In genomic region chr4:44845993-44846392, GRCh38 we compare ENCODE assay signal across 16 cellular contexts.
DNase-seq lines count a peak whose midpoint lies in the region; ATAC-seq, FAIRE-seq and TF ChIP-seq lines count a peak whose summit lies in the region.
"Had no signal": no experiment of that assay in that cellular context is flagged by ENCODE, and none has a peak within 500 bp of the region (broad histone marks: within the 10 kb centered on the region; RNA-seq: fewer than 3 reads in every experiment).

No MANE protein-coding gene starts in this region.

- WGBS in pancreas, 2 donors: 71 to 75% methylated on average over 4 of the region's 4 CpGs

- H3K9me3 Mint-ChIP-seq in WTC11: peaks cover 14% of the 10 kb centered on the region

- peaks cover 7% of the 10 kb centered on the region for H3K4me1 Mint-ChIP-seq in WTC11
- H3K4me1 Mint-ChIP-seq: B cell had no signal

- H3K27me3 Mint-ChIP-seq in WTC11 (ENCODE audit: low read depth): no peaks in the 10 kb centered on the region
- H3K27me3 Mint-ChIP-seq: B cell had no signal

- H3K27ac ChIP-seq in cardiac muscle cell: peak overlapping the region; percentile 55
- H3K27ac ChIP-seq in left ventricle myocardium inferior (replicated peaks): peak overlapping the region; percentile 78
- H3K27ac ChIP-seq in pancreas: no peak overlapping the region
- H3K27ac ChIP-seq: BLaER1 treated with 17β-estradiol and CSF1 and Interleukin-3, amounts not matched to agents 10 nM and 100 nM had no signal

- ATAC-seq in Right ventricle myocardium inferior (peak; percentile 69), pancreas (no peak), WTC11 (no peak)
- ATAC-seq: CD8-positive, alpha-beta T cell; HepG2 had no signal

- TF ChIP-seq CTCF in cardiac muscle cell (IDR thresholded peaks at IDR 0.05; ENCODE audit: low read depth, low read length) (no peak), left ventricle myocardium inferior (IDR thresholded peaks at IDR 0.05; ENCODE audit: borderline replicate concordance) (no peak), pancreas (IDR thresholded peaks at IDR 0.05) (no peak), WTC11 (IDR thresholded peaks at IDR 0.05) (no peak)

- H3K36me3 Mint-ChIP-seq in WTC11: no peaks in the 10 kb centered on the region; the same call in 1 of the 2 replicates
- H3K36me3 Mint-ChIP-seq: CD8-positive, alpha-beta T cell had no signal

- H3K4me3 Mint-ChIP-seq in WTC11: no peak overlapping the region
- H3K4me3 Mint-ChIP-seq: B cell; CD8-positive, alpha-beta T cell had no signal

- H3K9me3 ChIP-seq in cardiac muscle cell (ENCODE audit: low read depth): no peaks in the 10 kb centered on the region
- no peaks in the 10 kb centered on the region for H3K9me3 ChIP-seq in left ventricle myocardium inferior (replicated peaks)
- H3K9me3 ChIP-seq in pancreas: no peaks in the 10 kb centered on the region
- H3K9me3 ChIP-seq: HAP-1 had no signal

- DNase-seq in Right ventricle myocardium inferior (ENCODE audit: missing footprints): no peak
- DNase-seq in cardiac septum (ENCODE audit: low spot score): no peak
- peak in 1 of 2 donors; percentile 43 for DNase-seq in cardiac muscle cell (ENCODE audit: low read depth in 1 of 2, low spot score in 1 of 2)
- DNase-seq in left ventricle myocardium inferior: no peak
- DNase-seq in left kidney (ENCODE audit: low read depth, low spot score): peak; percentile 18
- no peak for DNase-seq in erythroblast (lab: John Stamatoyannopoulos, UW)
- DNase-seq in pancreas: no peak
- no peak for DNase-seq in WTC11 (ENCODE audit: low spot score)
- DNase-seq: Calu3; CD8-positive, alpha-beta T cell; DMS79 treated with DMSO at 0.1 percent for 48 hours; GF-D8 had no signal

- no peak overlapping the region for H3K27ac Mint-ChIP-seq in WTC11
- H3K27ac Mint-ChIP-seq: B cell; CD8-positive, alpha-beta T cell had no signal

- no peaks in the 10 kb centered on the region for H3K36me3 ChIP-seq in cardiac muscle cell
- H3K36me3 ChIP-seq in left ventricle myocardium inferior: no peaks in the 10 kb centered on the region
- H3K36me3 ChIP-seq in pancreas: no peaks in the 10 kb centered on the region
- H3K36me3 ChIP-seq: BLaER1 treated with 17β-estradiol and CSF1 and Interleukin-3, amounts not matched to agents 10 nM and 100 nM; HAP-1 had no signal

- H3K27me3 ChIP-seq in cardiac muscle cell: no peaks in the 10 kb centered on the region
- no peaks in the 10 kb centered on the region for H3K27me3 ChIP-seq in left ventricle myocardium inferior (ENCODE audit: low read depth)
- no peaks in the 10 kb centered on the region for H3K27me3 ChIP-seq in pancreas
- H3K27me3 ChIP-seq: BLaER1 treated with 17β-estradiol and CSF1 and Interleukin-3, amounts not matched to agents 10 nM and 100 nM had no signal

- POLR2A ChIA-PET in WTC11 (lab: Charles Lee): no interaction called here

- no peak for TF ChIP-seq POLR2A in erythroblast (IDR thresholded peaks at IDR 0.05; ENCODE audit: low read length)

- CTCF ChIA-PET in WTC11 (lab: Charles Lee): no interaction called here

- intact Hi-C loops in Right ventricle myocardium inferior (cut with DNase I): loop anchor here (2.0 to 10.0 kb wide), 3 partner anchors 27 to 819 kb away; no protein-coding TSS in a partner anchor
- intact Hi-C loops in cardiac septum (cut with DNase I): loop anchor here (2.0 kb wide), 1 partner anchor 77 kb away; no protein-coding TSS in a partner anchor
- intact Hi-C loops in left ventricle myocardium inferior (cut with micrococcal nuclease): no loop called here
- intact Hi-C loops in pancreas (cut with DNase I): no loop called here

- H3K4me1 ChIP-seq in cardiac muscle cell (ENCODE audit: low read depth) (peaks cover 11% of the 10 kb centered on the region), left ventricle myocardium inferior (peaks cover 14% of the 10 kb centered on the region), pancreas (no peaks in the 10 kb centered on the region)
- H3K4me1 ChIP-seq: BLaER1 treated with 17β-estradiol and CSF1 and Interleukin-3, amounts not matched to agents 10 nM and 100 nM; HAP-1 had no signal

- no peak overlapping the region for H3K4me3 ChIP-seq in cardiac muscle cell
- H3K4me3 ChIP-seq in left ventricle myocardium inferior: no peak overlapping the region
- H3K4me3 ChIP-seq in pancreas: no peak overlapping the region
- H3K4me3 ChIP-seq: BLaER1 treated with 17β-estradiol and CSF1 and Interleukin-3, amounts not matched to agents 10 nM and 100 nM; HAP-1 had no signal

- no peak for FAIRE-seq in pancreas (lab: Jason Lieb, UNC)
- FAIRE-seq: HepG2 had no signal

TF ChIP-seq in WTC11, 78 proteins besides CTCF, POLR2A, EP300 and RAD21:
- TF ChIP-seq ZNF138 (CRISPR knock-in tag; conservative IDR thresholded peaks at IDR 0.05): no peak

Comparison
In these comparisons a context has a peak if more than half of its experiments do, and no peak if none do; other contexts are left out.
1. intact Hi-C loops: an anchor here in Right ventricle myocardium inferior (2.0 to 10.0 kb wide) and cardiac septum (2.0 kb wide); none called in left ventricle myocardium inferior and pancreas.
2. H3K27ac ChIP-seq: peak in cardiac muscle cell (single experiment) and left ventricle myocardium inferior (single experiment); none in pancreas (0 of 4).